ENCODE assay signal across 9 cellular contexts in the genomic region with DNA sequence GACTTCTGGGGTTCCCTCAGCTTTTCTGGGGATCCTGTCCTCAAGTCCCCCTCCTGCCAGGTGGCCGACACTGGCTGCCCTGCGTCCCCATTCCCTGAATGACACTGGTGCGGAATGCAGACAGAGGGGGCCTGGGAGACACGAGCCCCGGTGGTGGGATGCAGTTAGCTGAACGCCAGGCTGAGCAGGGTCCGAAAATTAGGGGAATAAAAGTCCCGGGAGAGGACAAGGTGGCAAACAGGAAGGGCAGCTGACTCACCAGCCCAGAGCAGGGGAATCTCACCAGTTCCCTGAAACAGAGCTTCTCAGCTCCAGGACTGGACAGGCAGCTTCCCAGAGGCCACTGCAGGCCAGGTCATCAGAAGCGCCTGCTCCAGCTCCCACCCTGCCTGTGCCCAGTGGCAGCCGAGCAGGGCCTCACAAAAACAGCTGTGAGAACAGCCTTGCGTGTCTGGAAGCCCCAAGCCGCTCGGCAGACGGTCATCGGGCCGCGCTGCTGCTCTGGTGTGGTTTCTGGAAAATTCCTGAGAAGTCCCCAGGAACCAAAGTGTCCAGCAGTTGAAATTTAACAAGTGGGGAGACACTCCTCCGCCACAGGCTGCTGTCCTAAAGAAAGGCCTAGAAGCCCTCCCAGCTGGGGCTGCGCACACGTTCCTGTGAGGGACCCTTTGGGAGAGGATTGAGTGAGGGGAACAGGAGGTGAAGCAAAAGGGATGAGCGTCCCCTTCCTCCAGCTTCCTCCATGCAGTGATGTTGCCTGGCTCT. TPM values are rescaled to one million over a fixed set of nuclear protein-coding genes. Genes with fewer than 3 reads are reported as not detected.
DNase-seq lines count a peak whose midpoint lies in the region; ATAC-seq and TF ChIP-seq lines count a peak whose summit lies in the region.
"Had no signal": no experiment of that assay in that cellular context is flagged by ENCODE, and none has a peak within 500 bp of the region (broad histone marks: within the 10 kb centered on the region; RNA-seq: fewer than 3 reads in every experiment).

No MANE protein-coding gene starts in this region.

- DNase-seq in ELR (ENCODE audit: low read depth) (peak; percentile 90), RWPE1 (ENCODE audit: low spot score) (no peak), esophagus squamous epithelium (lab: John Stamatoyannopoulos, UW) (no peak), renal cortical epithelial cell (ENCODE audit: low read depth) (peak; percentile 58), DMS153 (lab: John Stamatoyannopoulos, UW) (no peak), occipital lobe (lab: John Stamatoyannopoulos, UW) (no peak)
- DNase-seq: NCI-H1092 had no signal

- POLR2A ChIA-PET in RWPE1 (lab: Yijun Ruan, JAX; ENCODE audit: low non-redundant PET), result no interaction called here

- H3K9me3 ChIP-seq in esophagus squamous epithelium, result no peaks in the 10 kb centered on the region

- no peak overlapping the region for H3K4me3 ChIP-seq in esophagus squamous epithelium

- TF ChIP-seq CTCF in RWPE1 (conservative IDR thresholded peaks at IDR 0.05; ENCODE audit: low read depth), result no peak
- no peak for TF ChIP-seq CTCF in esophagus squamous epithelium (IDR thresholded peaks at IDR 0.05)

- intact Hi-C loops in esophagus squamous epithelium (cut with DNase I), result no loop called here

- no peak for TF ChIP-seq POLR2A in esophagus squamous epithelium (IDR thresholded peaks at IDR 0.05)

- 65 to 83% methylated on average over 1 to 10 of the region's 21 CpGs for whole genome bisulfite sequencing in esophagus squamous epithelium, 2 donors

- H3K4me1 ChIP-seq in esophagus squamous epithelium, result peaks cover 5 to 58% (median 12%) of the 10 kb centered on the region in 3 donors

- peaks cover 0 to 36% (median 0%) of the 10 kb centered on the region in 4 donors for H3K27me3 ChIP-seq in esophagus squamous epithelium

- CTCF ChIA-PET in RWPE1 (lab: Yijun Ruan, JAX), result interaction anchor here (0.6 to 0.7 kb wide), 2 partner anchors 19 to 275 kb away, joined by 3 to 5 read pairs; no protein-coding TSS in a partner anchor

- peak overlapping the region; percentile 61 for H3K27ac ChIP-seq in RWPE1
- peak overlapping the region; percentile 64 to 77 (median 70) for H3K27ac ChIP-seq in esophagus squamous epithelium

- ATAC-seq in HG02759 (IDR thresholded peaks at IDR 0.05; ENCODE audit: unreplicated experiment) (no peak), GM21423 (IDR thresholded peaks at IDR 0.05; ENCODE audit: unreplicated experiment) (no peak)

- H3K36me3 ChIP-seq in esophagus squamous epithelium, result no peaks in the 10 kb centered on the region

RNA-seq across cellular contexts. Expression of a gene that starts 47.6 kb away (rescaled TPM):
- 10 to 100 TPM; 39.1 to 54.6 (median 42.8) TPM for total RNA-seq in esophagus squamous epithelium
- total RNA-seq in renal cortical epithelial cell, result 27.3 and 56.9 TPM in 2 replicates
- 21.5 TPM for total RNA-seq in occipital lobe

Comparison
In these comparisons a context has a peak if more than half of its experiments do, and no peak if none do; other contexts are left out.
1. DNase-seq: peak in ELR (single experiment) and renal cortical epithelial cell (single experiment); none in RWPE1 (single experiment), esophagus squamous epithelium (single experiment), DMS153 (single experiment) and occipital lobe (single experiment).